Comparison of ENCODE assay signal across 11 cellular contexts in the genomic region with DNA sequence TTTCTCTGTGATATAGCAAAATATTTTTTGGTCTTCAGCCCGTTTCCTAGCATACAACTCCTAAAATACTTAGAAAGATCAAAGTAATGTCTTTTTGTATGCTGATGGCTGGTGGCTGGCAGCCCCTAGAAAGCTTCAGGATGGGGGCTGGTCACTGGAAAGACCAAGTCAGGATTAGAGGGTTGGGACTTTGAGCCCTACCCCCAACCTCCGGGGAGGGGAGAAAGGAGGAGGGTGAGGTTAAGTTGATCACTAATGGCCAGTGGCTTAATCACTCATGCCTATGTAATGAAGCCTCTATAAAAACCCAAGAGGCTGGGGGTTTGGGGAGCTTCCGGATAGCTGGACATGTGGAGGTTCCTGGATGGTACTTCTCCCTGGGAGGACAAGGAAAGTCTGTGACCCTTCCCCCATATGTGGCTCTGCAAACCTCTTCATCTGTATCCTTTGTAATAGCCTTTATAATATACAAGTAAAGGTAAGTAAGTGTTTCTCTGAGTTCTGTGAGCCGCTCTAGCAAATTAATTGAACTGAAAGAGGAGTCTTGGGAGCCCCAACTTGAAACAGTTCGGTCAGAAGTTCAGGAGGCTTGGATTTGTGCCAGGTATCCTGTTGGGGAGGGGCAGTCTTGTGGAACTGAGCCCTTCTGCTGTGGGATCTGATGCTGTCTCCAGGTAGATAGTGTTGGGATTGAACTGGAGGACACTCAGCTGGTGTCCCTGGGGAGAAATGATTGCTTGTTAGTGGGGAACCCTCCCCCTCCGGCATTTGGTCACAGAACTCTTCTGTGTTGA. TPM values are rescaled to one million over a fixed set of nuclear protein-coding genes. Genes with fewer than 3 reads are reported as not detected.
A peak's percentile ranks its signal among the peaks of the same experiment; 100 is the strongest.
DNase-seq lines count a peak whose midpoint lies in the region; ATAC-seq and TF ChIP-seq lines count a peak whose summit lies in the region.
"Had no signal": no experiment of that assay in that cellular context is flagged by ENCODE, and none has a peak within 500 bp of the region (broad histone marks: within the 10 kb centered on the region; RNA-seq: fewer than 3 reads in every experiment).

No MANE protein-coding gene starts in this region.

- ATAC-seq in DND-41 (ENCODE audit: insufficient read depth, low read depth): no peak
- ATAC-seq: HCT116 had no signal

- peaks cover 34% of the 10 kb centered on the region; the same call in 1 of the 2 replicates for H4K20me1 ChIP-seq in DND-41 (ENCODE audit: insufficient read depth, low read length)

- H3K27me3 ChIP-seq in DND-41 (ENCODE audit: insufficient read depth, low read length, poor library complexity) (no peaks in the 10 kb centered on the region), iPS-15b (ENCODE audit: control insufficient read depth, insufficient read depth, low read length) (no peaks in the 10 kb centered on the region), vagina (no peaks in the 10 kb centered on the region)
- H3K27me3 ChIP-seq: sigmoid colon, tibial artery had no signal

- intact Hi-C loops in vagina (cut with DNase I): no loop called here

- H3K4me2 ChIP-seq in DND-41 (ENCODE audit: insufficient read depth, low read length): peak overlapping the region; percentile 34

- no peak overlapping the region for H3K4me3 ChIP-seq in DND-41 (ENCODE audit: low read depth in 1 of 2, low read length in 2 of 2)
- peak overlapping the region; percentile 30 for H3K4me3 ChIP-seq in iPS-15b (ENCODE audit: low read depth, low read length)
- no peak overlapping the region for H3K4me3 ChIP-seq in vagina
- H3K4me3 ChIP-seq: sigmoid colon, SK-N-MC, tibial artery had no signal

- H3K36me3 ChIP-seq in DND-41 (ENCODE audit: insufficient read depth, low read length) (peaks cover 48% of the 10 kb centered on the region), iPS-15b (ENCODE audit: control insufficient read depth, insufficient read depth, low read length) (peaks cover 2% of the 10 kb centered on the region), vagina (no peaks in the 10 kb centered on the region)
- H3K36me3 ChIP-seq: sigmoid colon had no signal

- no peak overlapping the region for H2AFZ ChIP-seq in DND-41 (ENCODE audit: low read depth, low read length)

- DNase-seq in DND-41 (no peak), NCI-H2171 treated with DMSO at 0.1 percent for 48 hours (lab: John Stamatoyannopoulos, UW) (peak; percentile 93), HuH-7 (ENCODE audit: low spot score) (no peak), GOT3 (lab: John Stamatoyannopoulos, UW) (no peak), vagina (ENCODE audit: extremely low spot score in 2 of 2) (no peak)
- DNase-seq: Kasumi-1, sigmoid colon, tibial artery had no signal

- TF ChIP-seq CTCF in DND-41 (IDR thresholded peaks at IDR 0.05; ENCODE audit: borderline replicate concordance, extremely low read depth, low read length, poor library complexity, severe bottlenecking) (no peak), vagina (IDR thresholded peaks at IDR 0.05) (no peak)

- TF ChIP-seq POLR2A in vagina (IDR thresholded peaks at IDR 0.05): no peak

- H3K27ac ChIP-seq in DND-41 (ENCODE audit: low read length) (peak overlapping the region; percentile 22; the same call in 1 of the 2 replicates), vagina (no peak overlapping the region)
- H3K27ac ChIP-seq: SK-N-MC, tibial artery had no signal

- H3K4me1 ChIP-seq in DND-41 (ENCODE audit: insufficient read depth, low read length) (peaks cover 70% of the 10 kb centered on the region), iPS-15b (ENCODE audit: control insufficient read depth, insufficient read depth, low read length) (peaks cover 12% of the 10 kb centered on the region), vagina (peaks cover 57% of the 10 kb centered on the region)

- peaks cover 95% of the 10 kb centered on the region for H3K79me2 ChIP-seq in DND-41 (ENCODE audit: insufficient read depth, low read length)

- peak overlapping the region; percentile 17 for H3K9ac ChIP-seq in DND-41 (ENCODE audit: low read depth, low read length)
- H3K9ac ChIP-seq in iPS-15b (ENCODE audit: low read depth, low read length): no peak overlapping the region

- H3K9me3 ChIP-seq in DND-41 (ENCODE audit: insufficient read depth, low read length, severe bottlenecking): no peaks in the 10 kb centered on the region
- H3K9me3 ChIP-seq in iPS-15b (ENCODE audit: control insufficient read depth, insufficient read depth, low read length): no peaks in the 10 kb centered on the region
- no peaks in the 10 kb centered on the region for H3K9me3 ChIP-seq in vagina
- H3K9me3 ChIP-seq: sigmoid colon, tibial artery had no signal

RNA-seq across cellular contexts. Expression of gene SLC7A6, which starts 3.5 kb away (rescaled TPM):
- 35.1 TPM for total RNA-seq in vagina

RNA-seq across cellular contexts. Expression of gene PLA2G15, which starts 22.6 kb away (rescaled TPM):
- total RNA-seq in vagina: 18.2 TPM

RNA-seq across cellular contexts. Expression of gene ESRP2, which starts 31.9 kb away (rescaled TPM):
- total RNA-seq in vagina: 71.0 TPM

RNA-seq across cellular contexts. Expression of gene SLC7A6OS, which starts 42.9 kb away (rescaled TPM):
- 15.5 TPM for total RNA-seq in vagina

RNA-seq across cellular contexts. Expression of gene PRMT7, which starts 43.0 kb away (rescaled TPM):
- 47.9 TPM for total RNA-seq in vagina
